8 cellular contexts compared by ENCODE assay signal in genomic region chr5:5422819-5423515, GRCh38. TPM values are rescaled to one million over a fixed set of nuclear protein-coding genes. Genes with fewer than 3 reads are reported as not detected.
DNase-seq lines count a peak whose midpoint lies in the region; ATAC-seq and TF ChIP-seq lines count a peak whose summit lies in the region.

No MANE protein-coding gene starts in this region.

- H3K27me3 ChIP-seq in BLaER1 treated with 17β-estradiol and CSF1 and Interleukin-3, amounts not matched to agents 10 nM and 100 nM, result no peaks in the 10 kb centered on the region
- no peaks in the 10 kb centered on the region for H3K27me3 ChIP-seq in spleen (replicated peaks in 1 of 7)

- peaks cover 8 to 35% (median 21%) of the 10 kb centered on the region in 11 experiments; a peak in 17 of 22 replicates for H3K36me3 ChIP-seq in BLaER1 treated with 17β-estradiol and CSF1 and Interleukin-3, amounts not matched to agents 10 nM and 100 nM
- no peaks in the 10 kb centered on the region for H3K36me3 ChIP-seq in spleen

- H3K4me2 ChIP-seq in BLaER1 treated with 17β-estradiol and CSF1 and Interleukin-3, amounts not matched to agents 10 nM and 100 nM, result peak overlapping the region; percentile 87 to 97 (median 92)

- H3K9me3 ChIP-seq in BLaER1 treated with 17β-estradiol and CSF1 and Interleukin-3, amounts not matched to agents 10 nM and 100 nM (replicated peaks in 1 of 11), result no peaks in the 10 kb centered on the region
- no peaks in the 10 kb centered on the region for H3K9me3 ChIP-seq in spleen

- intact Hi-C loops in spleen (cut with DNase I; ENCODE audit: low total_unique reads), result no loop called here

- TF ChIP-seq CTCF in spleen (IDR thresholded peaks at IDR 0.05 in 8 of 11, conservative IDR thresholded peaks at IDR 0.05 in 3 of 11), result no peak

- H3K4me3 ChIP-seq in BLaER1 treated with 17β-estradiol and CSF1 and Interleukin-3, amounts not matched to agents 10 nM and 100 nM, result peak overlapping the region; percentile 80 to 100 (median 98)
- peak overlapping the region; percentile 85 for H3K4me3 ChIP-seq in iPS-11a (ENCODE audit: low read depth, low read length)
- peak overlapping the region; percentile 84 to 100 (median 98) for H3K4me3 ChIP-seq in spleen

- TF ChIP-seq POLR2A in spleen (IDR thresholded peaks at IDR 0.05), result no peak

- peak overlapping the region; percentile 87 to 96 (median 93) for H3K9ac ChIP-seq in BLaER1 treated with 17β-estradiol and CSF1 and Interleukin-3, amounts not matched to agents 10 nM and 100 nM

- peaks cover 32 to 49% (median 38%) of the 10 kb centered on the region in 10 experiments for H3K4me1 ChIP-seq in BLaER1 treated with 17β-estradiol and CSF1 and Interleukin-3, amounts not matched to agents 10 nM and 100 nM
- peaks cover 25 to 82% (median 50%) of the 10 kb centered on the region in 6 donors for H3K4me1 ChIP-seq in spleen

- ATAC-seq in GM19324 (IDR thresholded peaks at IDR 0.05; ENCODE audit: low FRiP score, unreplicated experiment) (peak; percentile 18), HG03342 (IDR thresholded peaks at IDR 0.05; ENCODE audit: unreplicated experiment) (peak; percentile 9)

- 0 to 1% (median 1%) methylated on average over 29 to 58 of the region's 58 CpGs for WGBS in spleen, 5 donors

- H3K27ac ChIP-seq in BLaER1 treated with 17β-estradiol and CSF1 and Interleukin-3, amounts not matched to agents 10 nM and 100 nM, result peak overlapping the region; percentile 84 to 95 (median 91)
- H3K27ac ChIP-seq in spleen, result peak overlapping the region; percentile 92 to 99 (median 97)

- H4K20me1 ChIP-seq in BLaER1 treated with 17β-estradiol and CSF1 and Interleukin-3, amounts not matched to agents 10 nM and 100 nM, result peaks cover 40 to 54% (median 53%) of the 10 kb centered on the region in 11 experiments; a peak in 21 of 22 replicates

- peak; percentile 54 for DNase-seq in activated CD8-positive, alpha-beta memory T cell treated with anti-CD3 and anti-CD28 coated beads, Interleukin-2, amount 50 U/mL, for 48 hours
- DNase-seq in spleen, result no peak
- no peak for DNase-seq in foreskin melanocyte
- DNase-seq in H4 (ENCODE audit: low spot score), result no peak

RNA-seq across cellular contexts. Expression of gene ICE1, which starts 0.5 kb away (rescaled TPM):
- 10 to 100 TPM; 28.7 to 42.7 (median 32.4) TPM for total RNA-seq in spleen
- polyA plus RNA-seq in spleen, result 1 to 10 TPM; 4.9 to 7.2 (median 5.8) TPM
- total RNA-seq in H4 (2014; rRNA removed; shearing (Covaris generic)), result 14.1 and 19.1 TPM in 2 replicates
